In genomic region chr2:19048593-19049264, GRCh38 we compare ENCODE assay signal across 1 cellular context.
TF ChIP-seq lines count a peak whose summit lies in the region.

No MANE protein-coding gene starts in this region.

TF ChIP-seq in HepG2, 621 proteins besides CTCF, POLR2A, EP300 and RAD21 (continued from another document and continues in another):
- TF ChIP-seq KIAA2018 (CRISPR knock-in tag; IDR thresholded peaks at IDR 0.05; ENCODE audit: borderline replicate concordance) (no peak), TSC22D2 (CRISPR knock-in tag; IDR thresholded peaks at IDR 0.05; ENCODE audit: borderline replicate concordance) (no peak), DMTF1 (CRISPR knock-in tag; IDR thresholded peaks at IDR 0.05) (no peak), ZNF660 (CRISPR knock-in tag; IDR thresholded peaks at IDR 0.05; ENCODE audit: borderline replicate concordance, low read depth) (no peak), RBAK (CRISPR knock-in tag; IDR thresholded peaks at IDR 0.05) (no peak), REST (IDR thresholded peaks at IDR 0.05; ENCODE audit: borderline replicate concordance in 1 of 2, low read depth in 1 of 2, low read length in 2 of 2) (no peak), ZSCAN22 (CRISPR knock-in tag; IDR thresholded peaks at IDR 0.05) (no peak), KDM3A (CRISPR knock-in tag; IDR thresholded peaks at IDR 0.05; ENCODE audit: low read depth) (no peak), RFXAP (CRISPR knock-in tag; IDR thresholded peaks at IDR 0.05; ENCODE audit: borderline replicate concordance) (no peak), JUND (CRISPR knock-in tag; IDR thresholded peaks at IDR 0.05) (peak; percentile 73; the same call in 1 of the 2 replicates), CBX5 (CRISPR knock-in tag; IDR thresholded peaks at IDR 0.05; ENCODE audit: borderline replicate concordance) (0 out of 2 replicates have a peak, but pooled peaks have one; percentile 53), CBX1 (IDR thresholded peaks at IDR 0.05; ENCODE audit: low read depth) (no peak), DNMT1 (CRISPR knock-in tag; IDR thresholded peaks at IDR 0.05) (no peak), ZNF710 (CRISPR knock-in tag; IDR thresholded peaks at IDR 0.05; ENCODE audit: borderline replicate concordance) (peak; percentile 67; the same call in 1 of the 2 replicates), MXD3 (CRISPR knock-in tag; IDR thresholded peaks at IDR 0.05) (no peak), ZGPAT (CRISPR knock-in tag; IDR thresholded peaks at IDR 0.05) (peak; percentile 60; the same call in 1 of the 2 replicates), ZNF841 (CRISPR knock-in tag; IDR thresholded peaks at IDR 0.05; ENCODE audit: borderline replicate concordance) (no peak), KLF13 (CRISPR knock-in tag; IDR thresholded peaks at IDR 0.05) (no peak), CENPX (CRISPR knock-in tag; IDR thresholded peaks at IDR 0.05) (no peak), SNAPC5 (CRISPR knock-in tag; IDR thresholded peaks at IDR 0.05; ENCODE audit: borderline replicate concordance) (no peak), ZNF451 (CRISPR knock-in tag; IDR thresholded peaks at IDR 0.05) (no peak), PHF8 (CRISPR knock-in tag; IDR thresholded peaks at IDR 0.05) (no peak), SNRNP70 (IDR thresholded peaks at IDR 0.05; ENCODE audit: low read depth, low read length) (no peak), U2AF1 (optimal IDR thresholded peaks at IDR 0.05; ENCODE audit: low read depth, low read length) (no peak), ZNF598 (CRISPR knock-in tag; IDR thresholded peaks at IDR 0.05; ENCODE audit: borderline replicate concordance) (no peak), PRDM10 (CRISPR knock-in tag; IDR thresholded peaks at IDR 0.05; ENCODE audit: low read depth) (peak; percentile 60; the same call in 1 of the 2 replicates), ELF1 (CRISPR knock-in tag; IDR thresholded peaks at IDR 0.05) (peak; percentile 85), SSRP1 (CRISPR knock-in tag; IDR thresholded peaks at IDR 0.05) (no peak), SALL1 (CRISPR knock-in tag; IDR thresholded peaks at IDR 0.05) (0 out of 2 replicates have a peak, but pooled peaks have one; percentile 30), ARNT (IDR thresholded peaks at IDR 0.05) (no peak), ZNF224 (CRISPR knock-in tag; IDR thresholded peaks at IDR 0.05) (no peak), HIC2 (CRISPR knock-in tag; IDR thresholded peaks at IDR 0.05; ENCODE audit: low read depth) (no peak), MIER2 (CRISPR knock-in tag; IDR thresholded peaks at IDR 0.05) (no peak)
